In the genomic region with DNA sequence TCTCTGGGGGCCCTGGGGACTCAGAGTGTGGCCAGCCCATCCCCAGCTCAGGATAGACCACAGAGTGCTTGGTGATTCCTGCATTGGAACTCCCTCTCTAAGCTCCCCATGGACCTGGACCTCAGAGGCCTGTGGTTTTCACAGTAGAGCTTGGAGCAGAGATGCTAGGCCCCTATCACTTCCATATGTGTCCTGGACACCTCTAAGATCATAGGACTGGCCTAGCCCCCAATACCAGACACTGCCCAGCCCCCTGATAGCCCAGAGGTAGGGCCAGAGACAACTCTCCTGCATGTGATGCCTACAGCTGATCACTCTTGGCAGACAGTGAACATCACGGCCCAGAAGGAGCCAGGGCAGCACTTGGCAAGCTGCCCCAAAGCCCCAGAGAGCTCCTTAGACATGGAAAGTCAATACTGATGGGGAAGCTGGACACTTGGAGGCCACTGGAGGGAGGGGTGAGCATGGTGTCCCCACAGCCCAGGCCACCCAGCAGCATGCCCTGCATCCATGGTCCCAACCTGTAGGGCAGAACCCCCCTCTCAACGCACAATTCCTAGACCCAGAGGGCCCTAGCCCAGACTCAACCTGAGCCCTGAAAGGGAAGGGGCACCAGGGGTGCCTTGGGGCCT, we compare ENCODE assay signal across 34 cellular contexts. TPM values are rescaled to one million over a fixed set of nuclear protein-coding genes. Genes with fewer than 3 reads are reported as not detected.
"Had no signal": no experiment of that assay in that cellular context is flagged by ENCODE, and none has a peak within 500 bp of the region (broad histone marks: within the 10 kb centered on the region; RNA-seq: fewer than 3 reads in every experiment).

No MANE protein-coding gene starts in this region.

- H3K4me3 ChIP-seq: PC-9, SJSA1 had no signal

- H3K36me3 ChIP-seq: SJSA1 had no signal

- H3K27me3 ChIP-seq: SJSA1 had no signal

- H3K9me3 ChIP-seq: SJSA1, SK-N-SH had no signal

- DNase-seq: Karpas-422, KBM-7, MM.1S, MV-4-11, NCI-H1092, NCI-H1105, NCI-H1417 treated with DMSO at 0.1 percent for 48 hours, NCI-H1436 treated with DMSO at 0.1 percent for 48 hours, NCI-H1694 treated with DMSO at 0.1 percent for 48 hours, NCI-H187 treated with DMSO at 0.1 percent for 48 hours, NCI-H2029, NCI-H2081, NCI-H2171 treated with DMSO at 0.1 percent for 48 hours, NCI-H2227 treated with DMSO at 0.1 percent for 48 hours, NCI-H345, NCI-H446, NCI-H510A treated with DMSO at 0.1 percent for 48 hours, NCI-H524 treated with DMSO at 0.1 percent for 48 hours, NCI-H526 treated with DMSO at 0.1 percent for 48 hours, NCI-H774, PC-9, SHP77, SIG-M5, SK-N-SH had no signal

- H3K27ac ChIP-seq: KMS-11, PC-9, RWPE1, SJSA1 had no signal

- H2AFZ ChIP-seq: PC-9 had no signal

- H3K9ac ChIP-seq: KMS-11, SK-N-SH had no signal

- H3K4me2 ChIP-seq: KMS-11, PC-9, SK-N-SH had no signal

- H3K4me1 ChIP-seq: SJSA1 had no signal

- ATAC-seq: Panc1, Right ventricle myocardium inferior had no signal

RNA-seq across cellular contexts. Expression of a gene that starts 27.1 kb away (rescaled TPM):
- total RNA-seq: LHCN-M2, MCF 10A, NCI-H460, OCI-LY7, PC-9, Right ventricle myocardium inferior, RPMI7951 had no signal
- polyA plus RNA-seq: SK-N-SH had no signal

RNA-seq across cellular contexts. Expression of a gene that starts 44.7 kb away (rescaled TPM):
- total RNA-seq: LHCN-M2, MCF 10A, NCI-H460, OCI-LY7, PC-9, Right ventricle myocardium inferior, RPMI7951, SJSA1 had no signal
- polyA plus RNA-seq: SK-N-SH had no signal

RNA-seq across cellular contexts. Expression of a gene that starts 52.5 kb away (rescaled TPM):
- total RNA-seq: LHCN-M2, MCF 10A, NCI-H460, OCI-LY7, PC-9, Right ventricle myocardium inferior, RPMI7951, SJSA1 had no signal
- polyA plus RNA-seq: SK-N-SH had no signal
